Comparison of ENCODE assay signal across 8 cellular contexts in genomic region chr5:72244862-72245371, GRCh38.
A peak's percentile ranks its signal among the peaks of the same experiment; 100 is the strongest.
DNase-seq lines count a peak whose midpoint lies in the region; ATAC-seq and TF ChIP-seq lines count a peak whose summit lies in the region.

No MANE protein-coding gene starts in this region.

- no peaks in the 10 kb centered on the region for H3K36me3 ChIP-seq in KMS-11 (ENCODE audit: insufficient read depth)

- no peak overlapping the region for H2AFZ ChIP-seq in KMS-11 (ENCODE audit: low read depth)

- peak; percentile 54; the same call in 1 of the 2 replicates for TF ChIP-seq CTCF in KMS-11 (conservative IDR thresholded peaks at IDR 0.05; ENCODE audit: low read depth, low read length)
- TF ChIP-seq CTCF in WI38 (IDR thresholded peaks at IDR 0.05; ENCODE audit: low read depth, low read length), result peak; percentile 39

- H4K20me1 ChIP-seq in KMS-11 (ENCODE audit: insufficient read depth), result peaks cover 7% of the 10 kb centered on the region; the same call in 1 of the 2 replicates

- H3K4me3 ChIP-seq in KMS-11 (IDR thresholded peaks at IDR 0.05; ENCODE audit: insufficient read depth, low read depth, low read length) (no peak overlapping the region), WI38 (ENCODE audit: low read depth, low read length) (no peak overlapping the region)

- H3K4me1 ChIP-seq in KMS-11 (ENCODE audit: low read depth, poor library complexity, severe bottlenecking), result peaks cover 33% of the 10 kb centered on the region

- H3K27ac ChIP-seq in KMS-11 (no peak overlapping the region), substantia nigra (ENCODE audit: low read depth, low read length, poor library complexity, severe bottlenecking) (peak overlapping the region; percentile 92)

- H3K9ac ChIP-seq in KMS-11, result no peak overlapping the region

- intact Hi-C loops in left ventricle myocardium superior (cut with micrococcal nuclease), result no loop called here

- DNase-seq in DMS153 (lab: John Stamatoyannopoulos, UW) (peak; percentile 25), DMS153 treated with DMSO at 0.1 percent for 48 hours (lab: John Stamatoyannopoulos, UW; ENCODE audit: unreplicated experiment) (no peak), left ventricle myocardium superior (no peak), substantia nigra (lab: John Stamatoyannopoulos, UW) (peak in 30 of 49 donors; percentile 6 to 69 (median 34)), T-helper 1 cell (no peak)

- no peaks in the 10 kb centered on the region for H3K27me3 ChIP-seq in KMS-11 (ENCODE audit: insufficient read depth, low read depth)

- H3K79me2 ChIP-seq in KMS-11 (ENCODE audit: insufficient read depth, low read depth), result no peaks in the 10 kb centered on the region

- peak; percentile 94 for ATAC-seq in GM21825 (IDR thresholded peaks at IDR 0.05; ENCODE audit: unreplicated experiment)
- peak; percentile 83 for ATAC-seq in left ventricle myocardium superior

- H3K4me2 ChIP-seq in KMS-11, result no peak overlapping the region

Comparison
In these comparisons a context has a peak if more than half of its experiments do, and no peak if none do; other contexts are left out.
1. DNase-seq: peak in DMS153 (single experiment) and substantia nigra (30 of 49); none in DMS153 treated with DMSO at 0.1 percent for 48 hours (single experiment), left ventricle myocardium superior (single experiment) and T-helper 1 cell (0 of 5).